ENCODE assay signal across 8 cellular contexts in the genomic region with DNA sequence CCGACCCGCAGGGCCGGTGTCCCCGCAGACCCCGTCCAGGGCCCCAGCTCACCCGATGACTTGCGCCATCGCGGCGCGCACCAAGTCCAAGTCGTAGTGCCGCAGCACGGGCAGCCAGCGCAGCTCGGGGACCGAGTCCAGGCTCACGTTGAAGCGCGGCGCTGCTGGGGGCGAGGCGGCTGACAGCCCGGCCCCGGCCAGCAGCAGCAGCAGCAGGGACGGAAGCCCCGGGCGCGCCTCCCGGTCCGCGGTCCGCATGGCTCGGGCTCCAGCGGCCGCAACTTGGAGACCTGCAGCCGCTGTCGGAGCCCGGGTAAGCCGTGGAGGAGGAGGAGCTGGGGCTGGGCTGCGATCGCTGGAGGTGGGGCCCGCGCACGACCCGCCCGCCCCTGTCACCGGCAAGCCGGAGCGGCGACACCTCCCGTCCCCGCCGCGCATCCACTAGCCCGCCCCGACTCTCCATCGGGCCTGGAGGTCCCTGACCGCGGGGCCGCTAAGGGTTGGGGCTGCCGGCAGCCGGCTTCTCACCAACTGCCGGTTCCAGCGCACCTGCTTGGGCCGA. TPM values are rescaled to one million over a fixed set of nuclear protein-coding genes. Genes with fewer than 3 reads are reported as not detected.
DNase-seq lines count a peak whose midpoint lies in the region; ATAC-seq and TF ChIP-seq lines count a peak whose summit lies in the region.

A gene (minus strand): TSS at position 322 of the 562 bp plus-strand sequence. CDS start 64 bp downstream, at position 258.

- peak; percentile 34 for DNase-seq in DMS114 treated with DMSO at 0.1 percent for 48 hours (lab: John Stamatoyannopoulos, UW; ENCODE audit: unreplicated experiment)
- peak in 66 of 76 experiments; percentile 2 to 70 (median 39) for DNase-seq in HUDEP-2 (lab: John Stamatoyannopoulos, UW; ENCODE audit: unreplicated experiment in 76 of 76)
- peak; percentile 75 for DNase-seq in SK-N-DZ (ENCODE audit: low spot score)
- peak; percentile 90 for DNase-seq in activated naive CD4-positive, alpha-beta T cell treated with anti-CD3 and anti-CD28 coated beads, Interleukin-2, amount 10 ng/mL, durations not matched to agents 7 days and 5 days
- peak; percentile 28 for DNase-seq in globus pallidus (ENCODE audit: low spot score)
- peak; percentile 88 for DNase-seq in osteocyte (ENCODE audit: extremely low spot score, unreplicated experiment)

- H3K27ac ChIP-seq in thymus (ENCODE audit: low read depth): peak within 1 kb of the TSS; percentile 70

- peaks cover 25% of the 10 kb centered on the region for H3K4me1 Mint-ChIP-seq in activated naive CD4-positive, alpha-beta T cell treated with anti-CD3 and anti-CD28 coated beads, Interleukin-2, amount 10 ng/mL, durations not matched to agents 7 days and 5 days
- H3K4me1 Mint-ChIP-seq in osteocyte (ENCODE audit: unreplicated experiment): peaks cover 18% of the 10 kb centered on the region

- H3K27me3 Mint-ChIP-seq in activated naive CD4-positive, alpha-beta T cell treated with anti-CD3 and anti-CD28 coated beads, Interleukin-2, amount 10 ng/mL, durations not matched to agents 7 days and 5 days: no peaks in the 10 kb centered on the region
- no peaks in the 10 kb centered on the region for H3K27me3 Mint-ChIP-seq in osteocyte (ENCODE audit: unreplicated experiment)

- CTCF ChIA-PET in activated naive CD4-positive, alpha-beta T cell treated with anti-CD3 and anti-CD28 coated beads, Interleukin-2, amount 10 ng/mL, durations not matched to agents 7 days and 5 days (lab: Charles Lee): interaction anchor here (1.0 to 1.6 kb wide), 5 partner anchors 11 to 56 kb away, joined by 3 to 6 read pairs (median 4); a partner anchor contains a TSS

- peaks cover 4% of the 10 kb centered on the region for H3K4me1 ChIP-seq in thymus (ENCODE audit: control insufficient read depth, insufficient read depth, low read length)

- peaks cover 26% of the 10 kb centered on the region for H3K36me3 Mint-ChIP-seq in activated naive CD4-positive, alpha-beta T cell treated with anti-CD3 and anti-CD28 coated beads, Interleukin-2, amount 10 ng/mL, durations not matched to agents 7 days and 5 days
- peaks cover 2% of the 10 kb centered on the region for H3K36me3 Mint-ChIP-seq in osteocyte (ENCODE audit: unreplicated experiment)

- no peaks in the 10 kb centered on the region for H3K27me3 ChIP-seq in thymus (ENCODE audit: control insufficient read depth, insufficient read depth)

- peak within 1 kb of the TSS; percentile 99 for H3K27ac Mint-ChIP-seq in activated naive CD4-positive, alpha-beta T cell treated with anti-CD3 and anti-CD28 coated beads, Interleukin-2, amount 10 ng/mL, durations not matched to agents 7 days and 5 days
- H3K27ac Mint-ChIP-seq in osteocyte (ENCODE audit: unreplicated experiment): peak within 1 kb of the TSS; percentile 89

- WGBS in thymus: under 1% methylated on average over 66 of the region's 66 CpGs

- no peaks in the 10 kb centered on the region for H3K9me3 ChIP-seq in thymus (ENCODE audit: control insufficient read depth)

- no peaks in the 10 kb centered on the region for H3K36me3 ChIP-seq in thymus (ENCODE audit: control insufficient read depth, insufficient read depth)

- ATAC-seq in GM21367 (IDR thresholded peaks at IDR 0.05; ENCODE audit: unreplicated experiment): peak; percentile 69

- H3K4me3 Mint-ChIP-seq in activated naive CD4-positive, alpha-beta T cell treated with anti-CD3 and anti-CD28 coated beads, Interleukin-2, amount 10 ng/mL, durations not matched to agents 7 days and 5 days: peak within 1 kb of the TSS; percentile 98
- H3K4me3 Mint-ChIP-seq in osteocyte (ENCODE audit: unreplicated experiment): peak within 1 kb of the TSS; percentile 94

- H3K4me3 ChIP-seq in thymus (ENCODE audit: low read length): peak within 1 kb of the TSS; percentile 80

- H3K9me3 Mint-ChIP-seq in activated naive CD4-positive, alpha-beta T cell treated with anti-CD3 and anti-CD28 coated beads, Interleukin-2, amount 10 ng/mL, durations not matched to agents 7 days and 5 days: no peaks in the 10 kb centered on the region
- no peaks in the 10 kb centered on the region for H3K9me3 Mint-ChIP-seq in osteocyte (ENCODE audit: unreplicated experiment)

- TF ChIP-seq CTCF in osteocyte (IDR thresholded peaks at IDR 0.05): no peak

RNA-seq across cellular contexts. Expression of the gene that starts here (rescaled TPM):
- polyA plus RNA-seq in SK-N-DZ (2014; cell fraction: cytosol; rRNA removed): 28.8 and 42.1 TPM in 2 replicates
- 12.2 and 42.3 TPM in 2 replicates for polyA plus RNA-seq in SK-N-DZ (2014; cell fraction: nucleus; rRNA removed)
- total RNA-seq in osteocyte: 15.0 and 17.0 TPM in 2 replicates
- 21.7 TPM for polyA plus RNA-seq in thymus

Comparison
In these comparisons a context has a peak if more than half of its experiments do, and no peak if none do; other contexts are left out.
1. Peak in every context shown above with its lines: DNase-seq, ATAC-seq, H3K4me3 ChIP-seq and H3K27ac ChIP-seq.
2. DNase-seq: peak in every context shown above with its lines; median percentile 90 in activated naive CD4-positive, alpha-beta T cell treated with anti-CD3 and anti-CD28 coated beads, Interleukin-2, amount 10 ng/mL, durations not matched to agents 7 days and 5 days; 88 in osteocyte; 75 in SK-N-DZ; 39 in HUDEP-2; 34 in DMS114 treated with DMSO at 0.1 percent for 48 hours; 28 in globus pallidus.